In the genomic region with DNA sequence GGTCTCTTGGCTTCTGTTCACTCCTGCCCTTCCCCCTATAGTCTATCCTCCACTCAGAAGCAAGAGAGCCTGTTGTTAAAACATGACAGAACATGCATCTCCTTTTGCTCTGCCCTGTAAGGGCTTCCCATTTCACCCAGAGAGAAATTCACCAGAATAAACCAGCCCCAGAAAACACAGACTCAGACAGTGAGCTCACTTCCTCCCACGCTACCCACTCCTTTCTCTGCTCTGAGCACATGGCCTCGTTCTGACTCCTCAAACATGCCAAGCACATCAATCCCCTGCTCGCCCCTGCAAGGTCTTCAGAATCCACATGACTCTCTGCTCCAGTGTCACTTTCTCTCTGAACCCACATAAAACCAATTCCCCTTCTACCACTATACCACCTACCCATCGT, we compare ENCODE assay signal across 17 cellular contexts. TPM values are rescaled to one million over a fixed set of nuclear protein-coding genes. Genes with fewer than 3 reads are reported as not detected.
DNase-seq lines count a peak whose midpoint lies in the region; FAIRE-seq and TF ChIP-seq lines count a peak whose summit lies in the region.
"Had no signal": no experiment of that assay in that cellular context is flagged by ENCODE, and none has a peak within 500 bp of the region (broad histone marks: within the 10 kb centered on the region; RNA-seq: fewer than 3 reads in every experiment).

No MANE protein-coding gene starts in this region.

- H3K9me3 Mint-ChIP-seq in Caco-2 (ENCODE audit: unreplicated experiment) (no peaks in the 10 kb centered on the region), nephron (peaks cover 15% of the 10 kb centered on the region)
- no peaks in the 10 kb centered on the region for H3K9me3 Mint-ChIP-seq in activated CD4-positive, alpha-beta T cell treated with anti-CD3 and anti-CD28 coated beads, Interleukin-2, amount 10 ng/mL, durations not matched to agents 24 days and 14 days
- H3K9me3 Mint-ChIP-seq: stimulated activated memory B cell treated with anti-CD40 and anti-IgM and Interleukin-4, amounts not matched to agents 10 μg/mL and 1 μg/mL and 100 μg/mL, for 72 hours had no signal

- H3K4me3 ChIP-seq in Caco-2 (ENCODE audit: low read depth, low read length): no peak overlapping the region
- H3K4me3 ChIP-seq in choroid plexus epithelial cell (ENCODE audit: low read depth, low read length): no peak overlapping the region
- H3K4me3 ChIP-seq in prostate gland: no peak overlapping the region
- H3K4me3 ChIP-seq: SK-N-MC, uterus had no signal

- H3K27me3 Mint-ChIP-seq in Caco-2 (ENCODE audit: insufficient read depth, unreplicated experiment) (no peaks in the 10 kb centered on the region), nephron (ENCODE audit: low read depth) (no peaks in the 10 kb centered on the region)
- H3K27me3 Mint-ChIP-seq in activated CD4-positive, alpha-beta T cell treated with anti-CD3 and anti-CD28 coated beads, Interleukin-2, amount 10 ng/mL, durations not matched to agents 24 days and 14 days: no peaks in the 10 kb centered on the region
- H3K27me3 Mint-ChIP-seq: activated CD8-positive, alpha-beta memory T cell treated with anti-CD3 and anti-CD28 coated beads, Interleukin-2, amount 10 ng/mL, durations not matched to agents 7 days and 5 days; activated naive CD8-positive, alpha-beta T cell; stimulated activated memory B cell treated with anti-CD40 and anti-IgM and Interleukin-4, amounts not matched to agents 10 μg/mL and 1 μg/mL and 100 μg/mL, for 72 hours had no signal

- no peaks in the 10 kb centered on the region for H3K27me3 ChIP-seq in Caco-2 (replicated peaks; ENCODE audit: control insufficient read depth, insufficient read depth, low read length)
- no peaks in the 10 kb centered on the region for H3K27me3 ChIP-seq in prostate gland (replicated peaks; ENCODE audit: insufficient read depth)
- H3K27me3 ChIP-seq: BE2C, uterus had no signal

- WGBS in prostate gland: 63% methylated on average over 4 of the region's 4 CpGs

- H3K9me3 ChIP-seq in Caco-2 (no peaks in the 10 kb centered on the region), prostate gland (no peaks in the 10 kb centered on the region)
- H3K9me3 ChIP-seq: BE2C, uterus had no signal

- POLR2A ChIA-PET in Caco-2 (lab: Charles Lee): no interaction called here

- peaks cover 37% of the 10 kb centered on the region for H3K36me3 Mint-ChIP-seq in Caco-2 (ENCODE audit: insufficient read depth, unreplicated experiment)
- peaks cover 13% of the 10 kb centered on the region for H3K36me3 Mint-ChIP-seq in nephron (ENCODE audit: low read depth)
- H3K36me3 Mint-ChIP-seq in activated CD4-positive, alpha-beta T cell treated with anti-CD3 and anti-CD28 coated beads, Interleukin-2, amount 10 ng/mL, durations not matched to agents 24 days and 14 days (ENCODE audit: low read depth): no peaks in the 10 kb centered on the region
- H3K36me3 Mint-ChIP-seq: activated CD8-positive, alpha-beta memory T cell treated with anti-CD3 and anti-CD28 coated beads, Interleukin-2, amount 10 ng/mL, durations not matched to agents 7 days and 5 days; activated naive CD8-positive, alpha-beta T cell; stimulated activated memory B cell treated with anti-CD40 and anti-IgM and Interleukin-4, amounts not matched to agents 10 μg/mL and 1 μg/mL and 100 μg/mL, for 72 hours had no signal

- DNase-seq in Caco-2: no peak
- DNase-seq in HT1080 (ENCODE audit: low read depth): peak; percentile 8
- peak; percentile 62 for DNase-seq in choroid plexus epithelial cell (ENCODE audit: low read depth)
- DNase-seq in prostate gland (ENCODE audit: low spot score): no peak
- DNase-seq in activated CD4-positive, alpha-beta T cell treated with anti-CD3 and anti-CD28 coated beads, Interleukin-2, amount 10 ng/mL, durations not matched to agents 24 days and 14 days: no peak
- no peak for DNase-seq in GM12892 (ENCODE audit: insufficient read length)
- no peak for DNase-seq in MV-4-11 (lab: John Stamatoyannopoulos, UW)
- DNase-seq: activated CD8-positive, alpha-beta memory T cell treated with anti-CD3 and anti-CD28 coated beads, Interleukin-2, amount 10 ng/mL, durations not matched to agents 7 days and 5 days; BE2C; cortex of kidney; stimulated activated CD4-positive, alpha-beta T cell treated with anti-CD3 and anti-CD28 coated beads, Interleukin-4, amount 100 ng/mL, for 4 hours; uterus; WERI-Rb-1 had no signal

- TF ChIP-seq CTCF in Caco-2 (IDR thresholded peaks at IDR 0.05; ENCODE audit: insufficient read depth in 1 of 2, low read depth in 1 of 2, low read length in 1 of 2, severe bottlenecking in 1 of 2, unreplicated experiment in 1 of 2) (no peak), choroid plexus epithelial cell (conservative IDR thresholded peaks at IDR 0.05; ENCODE audit: low read depth, low read length) (no peak), nephron (IDR thresholded peaks at IDR 0.05; ENCODE audit: unreplicated experiment in 3 of 3) (no peak), prostate gland (IDR thresholded peaks at IDR 0.05) (no peak)

- H3K36me3 ChIP-seq in Caco-2 (ENCODE audit: control insufficient read depth, insufficient read depth, low read length) (peaks cover 1% of the 10 kb centered on the region; the same call in 1 of the 2 replicates), prostate gland (no peaks in the 10 kb centered on the region)
- H3K36me3 ChIP-seq: BE2C, uterus, WERI-Rb-1 had no signal

- peak overlapping the region; percentile 39 for H3K27ac Mint-ChIP-seq in Caco-2 (ENCODE audit: unreplicated experiment)
- peak overlapping the region; percentile 52 to 59 (median 54) for H3K27ac Mint-ChIP-seq in nephron
- no peak overlapping the region for H3K27ac Mint-ChIP-seq in activated CD4-positive, alpha-beta T cell treated with anti-CD3 and anti-CD28 coated beads, Interleukin-2, amount 10 ng/mL, durations not matched to agents 24 days and 14 days
- H3K27ac Mint-ChIP-seq: activated CD8-positive, alpha-beta memory T cell treated with anti-CD3 and anti-CD28 coated beads, Interleukin-2, amount 10 ng/mL, durations not matched to agents 7 days and 5 days; activated naive CD8-positive, alpha-beta T cell; stimulated activated memory B cell treated with anti-CD40 and anti-IgM and Interleukin-4, amounts not matched to agents 10 μg/mL and 1 μg/mL and 100 μg/mL, for 72 hours had no signal

- H3K4me1 Mint-ChIP-seq in Caco-2 (ENCODE audit: low read depth, unreplicated experiment) (peaks cover 11% of the 10 kb centered on the region), nephron (peaks cover 42% of the 10 kb centered on the region)
- H3K4me1 Mint-ChIP-seq in activated CD4-positive, alpha-beta T cell treated with anti-CD3 and anti-CD28 coated beads, Interleukin-2, amount 10 ng/mL, durations not matched to agents 24 days and 14 days: no peaks in the 10 kb centered on the region
- H3K4me1 Mint-ChIP-seq: activated CD8-positive, alpha-beta memory T cell treated with anti-CD3 and anti-CD28 coated beads, Interleukin-2, amount 10 ng/mL, durations not matched to agents 7 days and 5 days; stimulated activated memory B cell treated with anti-CD40 and anti-IgM and Interleukin-4, amounts not matched to agents 10 μg/mL and 1 μg/mL and 100 μg/mL, for 72 hours had no signal

- TF ChIP-seq POLR2A in prostate gland (IDR thresholded peaks at IDR 0.05): no peak
- TF ChIP-seq POLR2A in GM12892 (IDR thresholded peaks at IDR 0.05; ENCODE audit: low read depth, low read length): no peak

- no peak overlapping the region for H3K27ac ChIP-seq in prostate gland
- H3K27ac ChIP-seq: SK-N-MC, uterus, WERI-Rb-1 had no signal

- H3K4me3 Mint-ChIP-seq in Caco-2 (ENCODE audit: unreplicated experiment): no peak overlapping the region
- no peak overlapping the region for H3K4me3 Mint-ChIP-seq in nephron
- no peak overlapping the region for H3K4me3 Mint-ChIP-seq in activated CD4-positive, alpha-beta T cell treated with anti-CD3 and anti-CD28 coated beads, Interleukin-2, amount 10 ng/mL, durations not matched to agents 24 days and 14 days
- H3K4me3 Mint-ChIP-seq: activated CD8-positive, alpha-beta memory T cell treated with anti-CD3 and anti-CD28 coated beads, Interleukin-2, amount 10 ng/mL, durations not matched to agents 7 days and 5 days; activated naive CD8-positive, alpha-beta T cell; stimulated activated memory B cell treated with anti-CD40 and anti-IgM and Interleukin-4, amounts not matched to agents 10 μg/mL and 1 μg/mL and 100 μg/mL, for 72 hours had no signal

- no peak for FAIRE-seq in GM12892 (lab: Jason Lieb, UNC)

- no TSS peak for BruUV-seq in Caco-2 (replicated peaks; lab: Mats Ljungman, UMichigan)

- CTCF ChIA-PET in Caco-2 (lab: Charles Lee): no interaction called here

- H3K4me1 ChIP-seq in Caco-2 (no peaks in the 10 kb centered on the region), prostate gland (replicated peaks) (no peaks in the 10 kb centered on the region)
- H3K4me1 ChIP-seq: BE2C, uterus had no signal

- intact Hi-C loops in Caco-2 (cut with micrococcal nuclease; ENCODE audit: unreplicated experiment): no loop called here
- intact Hi-C loops in prostate gland (cut with DNase I): no loop called here
- intact Hi-C loops in activated CD4-positive, alpha-beta T cell treated with anti-CD3 and anti-CD28 coated beads, Interleukin-2, amount 10 ng/mL, durations not matched to agents 24 days and 14 days (cut with micrococcal nuclease): no loop called here

RNA-seq across cellular contexts. Expression of gene MID1, which starts 50.4 kb away (rescaled TPM):
- 54.0 and 61.3 TPM in 2 replicates for total RNA-seq in Caco-2 (2022)
- 17.2 and 23.8 TPM in 2 replicates for total RNA-seq in HT1080 (2014; rRNA removed; shearing (Covaris generic))
- polyA plus RNA-seq in HT1080 (2015; cell fraction: cytosol; rRNA removed): 6.5 and 9.6 TPM in 2 replicates
- 20.0 and 22.8 TPM in 2 replicates for polyA plus RNA-seq in HT1080 (2015; cell fraction: nucleus; rRNA removed)
- total RNA-seq in prostate gland: 10 to 100 TPM; 14.6 to 26.1 TPM
- 0.14 TPM in 1 of 2 replicates, not detected in the other for total RNA-seq in activated CD4-positive, alpha-beta T cell treated with anti-CD3 and anti-CD28 coated beads, Interleukin-2, amount 10 ng/mL, durations not matched to agents 24 days and 14 days
- 0.19 TPM for polyA plus RNA-seq in GM12892 (2012; ENCODE audit: missing spikeins)

Comparison
In these comparisons a context has a peak if more than half of its experiments do, and no peak if none do; other contexts are left out.
1. DNase-seq: peak in HT1080 (single experiment) and choroid plexus epithelial cell (single experiment); none in Caco-2 (0 of 2), prostate gland (single experiment), activated CD4-positive, alpha-beta T cell treated with anti-CD3 and anti-CD28 coated beads, Interleukin-2, amount 10 ng/mL, durations not matched to agents 24 days and 14 days (single experiment), GM12892 (single experiment) and MV-4-11 (single experiment).
2. RNA of gene MID1, which starts 50.4 kb away (total RNA-seq): 54.0 to 61.3 TPM in Caco-2, 14.6 to 26.1 TPM in prostate gland and 17.2 to 23.8 TPM in HT1080; 0.14 TPM in activated CD4-positive, alpha-beta T cell treated with anti-CD3 and anti-CD28 coated beads, Interleukin-2, amount 10 ng/mL, durations not matched to agents 24 days and 14 days; every median in the first group is over 10 times any median in the second.